ENCODE assay signal across 1 cellular context in genomic region chr12:56271031-56271430, GRCh38.
TF ChIP-seq lines count a peak whose summit lies in the region.

No MANE protein-coding gene starts in this region.

TF ChIP-seq in GM23338, 12 proteins besides CTCF, POLR2A, EP300 and RAD21 (continued from another document):
- TF ChIP-seq CREB1 (CRISPR knock-in tag; IDR thresholded peaks at IDR 0.05; ENCODE audit: low read depth): no peak
TF ChIP-seq in GM23338: peak in this region for 0.
